ENCODE assay signal across 9 cellular contexts in the genomic region with DNA sequence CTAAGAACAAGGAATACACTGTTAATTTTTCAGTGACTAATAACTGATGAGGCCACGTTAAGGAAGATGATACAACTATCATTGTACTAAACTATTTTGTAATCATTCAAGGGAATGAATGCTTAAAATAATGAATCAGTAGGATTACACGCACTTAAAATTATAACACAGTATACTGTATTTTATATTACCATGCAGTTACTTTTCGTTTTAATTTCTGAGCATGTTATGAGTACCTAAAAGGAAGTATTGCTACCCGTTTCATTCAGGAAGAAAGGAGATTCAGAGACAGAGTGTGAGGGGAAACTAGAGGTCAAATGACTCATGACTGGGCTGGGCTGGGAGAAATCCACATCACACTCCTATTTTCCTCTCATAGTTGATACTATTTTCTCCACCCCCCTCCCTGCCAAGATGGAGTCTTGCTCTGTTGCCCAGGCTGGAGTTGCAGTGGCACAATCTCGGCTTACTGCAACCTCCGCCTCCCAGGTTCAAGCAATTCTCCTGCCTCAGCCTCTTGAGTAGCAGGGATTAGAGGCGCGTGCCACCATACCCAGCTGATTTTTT.
DNase-seq lines count a peak whose midpoint lies in the region; ATAC-seq and TF ChIP-seq lines count a peak whose summit lies in the region.
"Had no signal": no experiment of that assay in that cellular context is flagged by ENCODE, and none has a peak within 500 bp of the region (broad histone marks: within the 10 kb centered on the region; RNA-seq: fewer than 3 reads in every experiment).

No MANE protein-coding gene starts in this region.

- no peak for TF ChIP-seq CTCF in omental fat pad (IDR thresholded peaks at IDR 0.05)

- in situ Hi-C loops in KBM-7 (cut with MboI; ENCODE audit: low pct_unique_long_range_greater_than_20kb, low sequenced_read_pairs), result no loop called here

- DNase-seq in MV-4-11 (lab: John Stamatoyannopoulos, UW) (peak; percentile 75), cerebellar cortex (ENCODE audit: low spot score) (peak; percentile 37), omental fat pad (ENCODE audit: low spot score) (no peak), putamen (ENCODE audit: low spot score) (no peak), KBM-7 (no peak), inferior parietal cortex (ENCODE audit: extremely low spot score) (no peak), NCI-H748 treated with DMSO at 0.1 percent for 48 hours (lab: John Stamatoyannopoulos, UW) (no peak)
- DNase-seq: NCI-H1436 had no signal

- ATAC-seq in GM21390 (IDR thresholded peaks at IDR 0.05; ENCODE audit: unreplicated experiment), result peak; percentile 44
- ATAC-seq in omental fat pad (ENCODE audit: low FRiP score), result peak; percentile 48

Comparison
In these comparisons a context has a peak if more than half of its experiments do, and no peak if none do; other contexts are left out.
1. DNase-seq: peak in MV-4-11 (single experiment) and cerebellar cortex (single experiment); none in omental fat pad (single experiment), putamen (single experiment), KBM-7 (single experiment), inferior parietal cortex (single experiment) and NCI-H748 treated with DMSO at 0.1 percent for 48 hours (single experiment).